In the genomic region with DNA sequence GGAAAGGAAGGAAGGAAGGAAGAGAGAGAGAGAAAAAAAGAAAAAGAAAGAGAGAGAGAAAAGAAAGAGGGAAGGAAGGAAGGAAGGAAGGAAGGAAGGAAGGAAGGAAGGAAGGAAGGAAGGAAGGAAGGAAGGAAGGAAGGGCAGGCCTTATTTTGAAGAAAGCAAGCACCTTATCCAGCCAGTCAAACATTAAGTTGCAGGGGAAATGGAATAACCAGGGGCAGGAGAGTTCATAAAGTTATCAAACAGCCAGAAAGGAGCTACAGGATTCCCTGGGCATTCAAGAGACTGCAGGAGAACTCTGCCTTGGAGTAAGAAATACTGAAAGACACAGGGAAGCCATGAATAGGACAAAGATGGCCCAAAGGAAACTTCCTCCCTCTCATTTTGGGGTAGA, we compare ENCODE assay signal across 37 cellular contexts.
DNase-seq lines count a peak whose midpoint lies in the region; ATAC-seq, FAIRE-seq and TF ChIP-seq lines count a peak whose summit lies in the region.
"Had no signal": no experiment of that assay in that cellular context is flagged by ENCODE, and none has a peak within 500 bp of the region (broad histone marks: within the 10 kb centered on the region; RNA-seq: fewer than 3 reads in every experiment).

No MANE protein-coding gene starts in this region.

- in situ Hi-C loops in K562 (cut with MboI): no loop called here

- H3K36me3 ChIP-seq in A673 (ENCODE audit: insufficient read depth, low read length, poor library complexity, severe bottlenecking): no peaks in the 10 kb centered on the region
- no peaks in the 10 kb centered on the region for H3K36me3 ChIP-seq in SK-N-MC (ENCODE audit: insufficient read depth, low read length)
- H3K36me3 ChIP-seq in K562 (ENCODE audit: control insufficient read depth, insufficient read depth, low read length): no peaks in the 10 kb centered on the region
- H3K36me3 ChIP-seq: BE2C; BLaER1; BLaER1 treated with 17β-estradiol and CSF1 and Interleukin-3, amounts not matched to agents 10 nM and 100 nM had no signal

- H4K20me1 ChIP-seq in K562 (replicated peaks; ENCODE audit: control insufficient read depth, insufficient read depth, low read length): no peaks in the 10 kb centered on the region
- H4K20me1 ChIP-seq: BLaER1; BLaER1 treated with 17β-estradiol and CSF1 and Interleukin-3, amounts not matched to agents 10 nM and 100 nM had no signal

- H3K9me3 ChIP-seq in A673 (ENCODE audit: low read depth, low read length, poor library complexity, severe bottlenecking): no peaks in the 10 kb centered on the region
- no peaks in the 10 kb centered on the region for H3K9me3 ChIP-seq in SK-N-MC (ENCODE audit: low read depth, low read length)
- no peaks in the 10 kb centered on the region for H3K9me3 ChIP-seq in K562 (replicated peaks; ENCODE audit: control insufficient read depth, insufficient read depth, low read depth, low read length)
- H3K9me3 ChIP-seq: A549, BE2C, BLaER1, Caco-2 had no signal

- H3K27ac Mint-ChIP-seq in activated naive CD4-positive, alpha-beta T cell treated with anti-CD3 and anti-CD28 coated beads, Interleukin-2, amount 10 ng/mL, durations not matched to agents 7 days and 5 days: peak overlapping the region; percentile 19
- no peak overlapping the region for H3K27ac Mint-ChIP-seq in activated naive CD4-positive, alpha-beta T cell treated with anti-CD3 and anti-CD28 coated beads, Interleukin-2, amount 50 U/mL, for 72 hours
- no peak overlapping the region for H3K27ac Mint-ChIP-seq in mesothelial cell of epicardium
- H3K27ac Mint-ChIP-seq in stimulated activated naive B cell treated with anti-CD40 and anti-IgM and Interleukin-4, amounts not matched to agents 10 μg/mL and 1 μg/mL and 100 μg/mL, for 72 hours: no peak overlapping the region
- H3K27ac Mint-ChIP-seq: B cell; CD4-positive, alpha-beta memory T cell; CD4-positive, alpha-beta T cell; CD4-positive, CD25-positive, alpha-beta regulatory T cell; CD8-positive, alpha-beta memory T cell; CD8-positive, alpha-beta T cell had no signal

- H3K9me3 Mint-ChIP-seq in activated naive CD4-positive, alpha-beta T cell treated with anti-CD3 and anti-CD28 coated beads, Interleukin-2, amount 10 ng/mL, durations not matched to agents 7 days and 5 days: peaks cover 3% of the 10 kb centered on the region
- H3K9me3 Mint-ChIP-seq in activated naive CD4-positive, alpha-beta T cell treated with anti-CD3 and anti-CD28 coated beads, Interleukin-2, amount 50 U/mL, for 72 hours: peaks cover 6% of the 10 kb centered on the region in 2 donors
- H3K9me3 Mint-ChIP-seq in mesothelial cell of epicardium: no peaks in the 10 kb centered on the region
- peaks cover 4 to 5% of the 10 kb centered on the region in 2 donors for H3K9me3 Mint-ChIP-seq in stimulated activated naive B cell treated with anti-CD40 and anti-IgM and Interleukin-4, amounts not matched to agents 10 μg/mL and 1 μg/mL and 100 μg/mL, for 72 hours

- H3K36me3 Mint-ChIP-seq in activated naive CD4-positive, alpha-beta T cell treated with anti-CD3 and anti-CD28 coated beads, Interleukin-2, amount 10 ng/mL, durations not matched to agents 7 days and 5 days: no peaks in the 10 kb centered on the region
- H3K36me3 Mint-ChIP-seq in activated naive CD4-positive, alpha-beta T cell treated with anti-CD3 and anti-CD28 coated beads, Interleukin-2, amount 50 U/mL, for 72 hours: peaks cover 0 to 5% of the 10 kb centered on the region in 2 donors
- H3K36me3 Mint-ChIP-seq in mesothelial cell of epicardium: no peaks in the 10 kb centered on the region
- H3K36me3 Mint-ChIP-seq in stimulated activated naive B cell treated with anti-CD40 and anti-IgM and Interleukin-4, amounts not matched to agents 10 μg/mL and 1 μg/mL and 100 μg/mL, for 72 hours: no peaks in the 10 kb centered on the region
- H3K36me3 Mint-ChIP-seq: CD14-positive monocyte; CD4-positive, CD25-positive, alpha-beta regulatory T cell; CD8-positive, alpha-beta memory T cell; CD8-positive, alpha-beta T cell had no signal

- no peak overlapping the region for H3K4me3 Mint-ChIP-seq in activated naive CD4-positive, alpha-beta T cell treated with anti-CD3 and anti-CD28 coated beads, Interleukin-2, amount 10 ng/mL, durations not matched to agents 7 days and 5 days
- H3K4me3 Mint-ChIP-seq in mesothelial cell of epicardium: no peak overlapping the region
- H3K4me3 Mint-ChIP-seq in stimulated activated naive B cell treated with anti-CD40 and anti-IgM and Interleukin-4, amounts not matched to agents 10 μg/mL and 1 μg/mL and 100 μg/mL, for 72 hours: no peak overlapping the region
- H3K4me3 Mint-ChIP-seq: B cell; CD14-positive monocyte; CD4-positive, alpha-beta memory T cell; CD4-positive, alpha-beta T cell; CD4-positive, CD25-positive, alpha-beta regulatory T cell; CD8-positive, alpha-beta memory T cell; CD8-positive, alpha-beta T cell had no signal

- H3K9ac ChIP-seq in SK-N-MC (ENCODE audit: insufficient read length) (peak overlapping the region; percentile 53), K562 (ENCODE audit: insufficient read depth in 1 of 2, low read depth in 2 of 2, low read length in 2 of 2) (no peak overlapping the region)
- H3K9ac ChIP-seq: BLaER1; BLaER1 treated with 17β-estradiol and CSF1 and Interleukin-3, amounts not matched to agents 10 nM and 100 nM had no signal

- peaks cover 22% of the 10 kb centered on the region for H3K79me2 ChIP-seq in K562 (ENCODE audit: control insufficient read depth, insufficient read depth, low read length)

- no peak overlapping the region for H3K4me2 ChIP-seq in K562 (ENCODE audit: insufficient read depth, low read length)
- H3K4me2 ChIP-seq: A549; BLaER1; BLaER1 treated with 17β-estradiol and CSF1 and Interleukin-3, amounts not matched to agents 10 nM and 100 nM had no signal

- BruUV-seq in A673 (replicated peaks; lab: Mats Ljungman, UMichigan): no TSS peak
- no TSS peak for BruUV-seq in K562 (replicated peaks; lab: Mats Ljungman, UMichigan)

- TF ChIP-seq CTCF in A673 (conservative IDR thresholded peaks at IDR 0.05; ENCODE audit: low read depth, low read length) (no peak), K562 (IDR thresholded peaks at IDR 0.05 in 2 of 3, conservative IDR thresholded peaks at IDR 0.05 in 1 of 3; ENCODE audit: insufficient read depth in 2 of 3, low read depth in 1 of 3, low read length in 3 of 3) (no peak), mesothelial cell of epicardium (IDR thresholded peaks at IDR 0.05; ENCODE audit: unreplicated experiment) (no peak)

- H2AFZ ChIP-seq in K562 (ENCODE audit: low read depth, low read length): no peak overlapping the region

- no peak for ATAC-seq in activated naive CD4-positive, alpha-beta T cell treated with anti-CD3 and anti-CD28 coated beads, Interleukin-2, amount 50 U/mL, for 72 hours
- ATAC-seq in K562: no peak
- ATAC-seq in stimulated activated naive B cell treated with anti-CD40 and anti-IgM and Interleukin-4, amounts not matched to agents 10 μg/mL and 1 μg/mL and 100 μg/mL, for 72 hours (replicated peaks): no peak
- ATAC-seq: A549; CD8-positive, alpha-beta T cell had no signal

- no peaks in the 10 kb centered on the region for H3K9me1 ChIP-seq in K562 (ENCODE audit: control insufficient read depth, insufficient read depth, low read length)

- intact Hi-C loops in A673 (cut with micrococcal nuclease; ENCODE audit: unreplicated experiment): loop anchor here (2.0 kb wide), 1 partner anchor 492 kb away; no protein-coding TSS in a partner anchor
- intact Hi-C loops in K562 (cut with micrococcal nuclease): no loop called here

- TF ChIP-seq EP300 in K562 (IDR thresholded peaks at IDR 0.05; ENCODE audit: low read length): no peak

- CTCF ChIA-PET in activated naive CD4-positive, alpha-beta T cell treated with anti-CD3 and anti-CD28 coated beads, Interleukin-2, amount 10 ng/mL, durations not matched to agents 7 days and 5 days (lab: Charles Lee): no interaction called here
- CTCF ChIA-PET in A673 (lab: Charles Lee) (interaction anchor here (0.5 to 0.8 kb wide), 2 partner anchors 164 to 492 kb away, joined by 4 read pairs; no protein-coding TSS in a partner anchor), K562 (lab: Yijun Ruan, JAX; ENCODE audit: low intra/inter-chr PET ratio) (no interaction called here)

- TF ChIP-seq POLR2A in K562 (conservative IDR thresholded peaks at IDR 0.05): no peak

- H3K27me3 ChIP-seq in A673 (replicated peaks; ENCODE audit: insufficient read depth, low read depth, low read length, poor library complexity) (no peaks in the 10 kb centered on the region), K562 (ENCODE audit: control insufficient read depth in 2 of 2, insufficient read depth in 2 of 2, low read length in 2 of 2) (no peaks in the 10 kb centered on the region)
- H3K27me3 ChIP-seq: BE2C; BLaER1; BLaER1 treated with 17β-estradiol and CSF1 and Interleukin-3, amounts not matched to agents 10 nM and 100 nM had no signal

- TF ChIP-seq RAD21 in K562 (CRISPR knock-in tag; conservative IDR thresholded peaks at IDR 0.05 in 1 of 2, IDR thresholded peaks at IDR 0.05 in 1 of 2): no peak

- no peak for DNase-seq in activated naive CD4-positive, alpha-beta T cell treated with anti-CD3 and anti-CD28 coated beads, Interleukin-2, amount 10 ng/mL, durations not matched to agents 7 days and 5 days
- no peak for DNase-seq in activated naive CD4-positive, alpha-beta T cell treated with anti-CD3 and anti-CD28 coated beads, Interleukin-2, amount 50 U/mL, for 72 hours (ENCODE audit: low spot score in 2 of 2)
- DNase-seq in A673 (ENCODE audit: low spot score): peak; percentile 60
- DNase-seq in SK-N-MC (ENCODE audit: low read depth, low spot score): peak; percentile 84
- DNase-seq in K562 (ENCODE audit: extremely low read depth in 1 of 4, low spot score in 3 of 4): no peak
- DNase-seq in mesothelial cell of epicardium (ENCODE audit: low spot score in 2 of 2, unreplicated experiment in 2 of 2): no peak
- DNase-seq in stimulated activated naive B cell treated with anti-CD40 and anti-IgM and Interleukin-4, amounts not matched to agents 10 μg/mL and 1 μg/mL and 100 μg/mL, for 72 hours: no peak
- no peak for DNase-seq in dedifferentiated amniotic fluid mesenchymal stem cell (ENCODE audit: extremely low spot score)
- DNase-seq: 8988T; ACHN; AML-193; BE2C; C1 segment of cervical spinal cord; Caco-2; Calu3; CD4-positive, alpha-beta memory T cell; CD4-positive, alpha-beta T cell; CD4-positive, CD25-positive, alpha-beta regulatory T cell; CD8-positive, alpha-beta memory T cell; CD8-positive, alpha-beta T cell; COR-L47; DMS 273 treated with DMSO at 0.1 percent for 48 hours; DMS153; DMS53; DMS79; DMS79 treated with DMSO at 0.1 percent for 48 hours; DND-41; EL had no signal

- no peaks in the 10 kb centered on the region for H3K27me3 Mint-ChIP-seq in activated naive CD4-positive, alpha-beta T cell treated with anti-CD3 and anti-CD28 coated beads, Interleukin-2, amount 10 ng/mL, durations not matched to agents 7 days and 5 days
- H3K27me3 Mint-ChIP-seq in mesothelial cell of epicardium (ENCODE audit: low read depth): no peaks in the 10 kb centered on the region
- no peaks in the 10 kb centered on the region for H3K27me3 Mint-ChIP-seq in stimulated activated naive B cell treated with anti-CD40 and anti-IgM and Interleukin-4, amounts not matched to agents 10 μg/mL and 1 μg/mL and 100 μg/mL, for 72 hours
- H3K27me3 Mint-ChIP-seq: B cell; CD4-positive, alpha-beta memory T cell; CD4-positive, alpha-beta T cell; CD4-positive, CD25-positive, alpha-beta regulatory T cell had no signal

- no peaks in the 10 kb centered on the region for H3K4me1 Mint-ChIP-seq in activated naive CD4-positive, alpha-beta T cell treated with anti-CD3 and anti-CD28 coated beads, Interleukin-2, amount 10 ng/mL, durations not matched to agents 7 days and 5 days
- H3K4me1 Mint-ChIP-seq in mesothelial cell of epicardium: peaks cover 17% of the 10 kb centered on the region
- H3K4me1 Mint-ChIP-seq in stimulated activated naive B cell treated with anti-CD40 and anti-IgM and Interleukin-4, amounts not matched to agents 10 μg/mL and 1 μg/mL and 100 μg/mL, for 72 hours: no peaks in the 10 kb centered on the region
- H3K4me1 Mint-ChIP-seq: B cell; CD14-positive monocyte; CD4-positive, alpha-beta memory T cell; CD4-positive, CD25-positive, alpha-beta regulatory T cell; CD8-positive, alpha-beta memory T cell had no signal

- peak overlapping the region; percentile 45 for H3K27ac ChIP-seq in A673 (ENCODE audit: low read depth, low read length, poor library complexity, severe bottlenecking)
- peak overlapping the region; percentile 96 for H3K27ac ChIP-seq in SK-N-MC
- H3K27ac ChIP-seq in K562 (ENCODE audit: extremely low read depth, low read depth, low read length): no peak overlapping the region
- H3K27ac ChIP-seq: 22Rv1; A549; BLaER1; BLaER1 treated with 17β-estradiol and CSF1 and Interleukin-3, amounts not matched to agents 10 nM and 100 nM; C4-2B had no signal

- H3K4me3 ChIP-seq in A673 (ENCODE audit: low read depth, low read length, poor library complexity, severe bottlenecking): no peak overlapping the region
- H3K4me3 ChIP-seq in SK-N-MC: no peak overlapping the region
- no peak overlapping the region for H3K4me3 ChIP-seq in K562
- H3K4me3 ChIP-seq: A549; BLaER1; BLaER1 treated with 17β-estradiol and CSF1 and Interleukin-3, amounts not matched to agents 10 nM and 100 nM had no signal

- H3K4me1 ChIP-seq in A673 (ENCODE audit: insufficient read depth, low read length, poor library complexity, severe bottlenecking) (peaks cover 34% of the 10 kb centered on the region), K562 (replicated peaks in 1 of 2; ENCODE audit: control insufficient read depth in 2 of 2, insufficient read depth in 2 of 2, low read length in 2 of 2) (peaks cover 0 to 5% of the 10 kb centered on the region in 2 experiments; a peak in 1 of 5 replicates)
- H3K4me1 ChIP-seq: A549, BE2C, BLaER1, Caco-2 had no signal

- POLR2A ChIA-PET in A673 (lab: Charles Lee; ENCODE audit: low non-redundant PET): interaction anchor here (0.6 kb wide), 1 partner anchor 311 kb away, joined by 4 read pairs; no protein-coding TSS in a partner anchor
- POLR2A ChIA-PET in K562 (lab: Yijun Ruan, JAX): no interaction called here

- no peak for FAIRE-seq in K562 (lab: Jason Lieb, UNC)
- FAIRE-seq: A204.1, A549, D721Med had no signal

Comparison
In these comparisons a context has a peak if more than half of its experiments do, and no peak if none do; other contexts are left out.
1. DNase-seq: peak in A673 (single experiment) and SK-N-MC (single experiment); none in activated naive CD4-positive, alpha-beta T cell treated with anti-CD3 and anti-CD28 coated beads, Interleukin-2, amount 10 ng/mL, durations not matched to agents 7 days and 5 days (single experiment), activated naive CD4-positive, alpha-beta T cell treated with anti-CD3 and anti-CD28 coated beads, Interleukin-2, amount 50 U/mL, for 72 hours (0 of 2), K562 (0 of 4), mesothelial cell of epicardium (0 of 2), stimulated activated naive B cell treated with anti-CD40 and anti-IgM and Interleukin-4, amounts not matched to agents 10 μg/mL and 1 μg/mL and 100 μg/mL, for 72 hours (single experiment) and dedifferentiated amniotic fluid mesenchymal stem cell (single experiment).